8 cellular contexts compared by ENCODE assay signal in genomic region chr3:61637088-61638051, GRCh38.
A peak's percentile ranks its signal among the peaks of the same experiment; 100 is the strongest.
DNase-seq lines count a peak whose midpoint lies in the region; ATAC-seq and TF ChIP-seq lines count a peak whose summit lies in the region.

No MANE protein-coding gene starts in this region.

- no peaks in the 10 kb centered on the region for H3K27me3 Mint-ChIP-seq in CD4-positive, alpha-beta memory T cell
- no peaks in the 10 kb centered on the region for H3K27me3 Mint-ChIP-seq in activated T-cell treated with anti-CD3 and anti-CD28 coated beads, Interleukin-2, amount 50 U/mL, for 4 hours (ENCODE audit: low read depth)

- H3K4me1 Mint-ChIP-seq in CD4-positive, alpha-beta memory T cell, result no peaks in the 10 kb centered on the region
- H3K4me1 Mint-ChIP-seq in activated T-cell treated with anti-CD3 and anti-CD28 coated beads, Interleukin-2, amount 50 U/mL, for 4 hours (ENCODE audit: low read depth), result no peaks in the 10 kb centered on the region

- H3K9me3 Mint-ChIP-seq in CD4-positive, alpha-beta memory T cell, result peaks cover 0 to 5% (median 0%) of the 10 kb centered on the region in 8 donors
- H3K9me3 Mint-ChIP-seq in activated T-cell treated with anti-CD3 and anti-CD28 coated beads, Interleukin-2, amount 50 U/mL, for 4 hours, result no peaks in the 10 kb centered on the region

- H3K4me1 ChIP-seq in rectal smooth muscle tissue (ENCODE audit: control insufficient read depth, insufficient read depth, low read length) (peaks cover 6% of the 10 kb centered on the region), Karpas-422 (ENCODE audit: low read length) (no peaks in the 10 kb centered on the region; the same call in 1 of the 2 replicates)
- no peaks in the 10 kb centered on the region for H3K4me1 ChIP-seq in CD4-positive, alpha-beta memory T cell (ENCODE audit: insufficient read depth, low read length)

- H3K27me3 ChIP-seq in rectal smooth muscle tissue (ENCODE audit: control insufficient read depth, insufficient read depth, low read length), result no peaks in the 10 kb centered on the region
- H3K27me3 ChIP-seq in CD4-positive, alpha-beta memory T cell (ENCODE audit: insufficient read depth, low read length), result no peaks in the 10 kb centered on the region
- H3K27me3 ChIP-seq in Karpas-422 (ENCODE audit: low read length), result no peaks in the 10 kb centered on the region

- POLR2A ChIA-PET in CD4-positive, alpha-beta memory T cell (lab: Charles Lee; ENCODE audit: partially characterized antibody), result no interaction called here

- H3K4me2 ChIP-seq in Karpas-422 (ENCODE audit: low read depth, low read length, poor library complexity, severe bottlenecking), result no peak overlapping the region

- ATAC-seq in GM18870 (IDR thresholded peaks at IDR 0.05; ENCODE audit: unreplicated experiment), result peak; percentile 72
- peak; percentile 98 for ATAC-seq in HG03025 (IDR thresholded peaks at IDR 0.05; ENCODE audit: low FRiP score, unreplicated experiment)
- ATAC-seq in activated T-cell treated with anti-CD3 and anti-CD28 coated beads, Interleukin-2, amount 50 U/mL, for 4 hours, result no peak

- no peaks in the 10 kb centered on the region; the same call in 1 of the 2 replicates for H3K9me2 ChIP-seq in Karpas-422 (replicated peaks; ENCODE audit: insufficient read depth, low read length)

- H3K79me2 ChIP-seq in Karpas-422 (ENCODE audit: low read length), result no peaks in the 10 kb centered on the region

- no peaks in the 10 kb centered on the region for H3K9me3 ChIP-seq in CD4-positive, alpha-beta memory T cell (ENCODE audit: control insufficient read depth in 1 of 2, low read length in 2 of 2)
- H3K9me3 ChIP-seq in Karpas-422 (ENCODE audit: low read length), result 0 out of 2 replicates have a peak, but pooled peaks cover 3% of the 10 kb centered on the region

- H3K36me3 ChIP-seq in rectal smooth muscle tissue (ENCODE audit: control insufficient read depth, insufficient read depth, low read length) (no peaks in the 10 kb centered on the region), Karpas-422 (ENCODE audit: insufficient read depth, low read length) (no peaks in the 10 kb centered on the region)
- no peaks in the 10 kb centered on the region for H3K36me3 ChIP-seq in CD4-positive, alpha-beta memory T cell (ENCODE audit: insufficient read depth, low read length)

- DNase-seq in cardiac fibroblast (ENCODE audit: low read depth in 2 of 2), result peak; percentile 28 to 64
- DNase-seq in CD4-positive, alpha-beta memory T cell, result no peak
- DNase-seq in activated gamma-delta T cell (lab: John Stamatoyannopoulos, UW), result no peak
- DNase-seq in Karpas-422, result no peak
- no peak for DNase-seq in activated T-cell treated with anti-CD3 and anti-CD28 coated beads, Interleukin-2, amount 50 U/mL, for 4 hours

- H3K4me3 ChIP-seq in cardiac fibroblast (replicated peaks in 1 of 2; ENCODE audit: low read depth in 2 of 2, low read length in 2 of 2), result peak overlapping the region; percentile 20 to 33
- peak overlapping the region; percentile 56 for H3K4me3 ChIP-seq in rectal smooth muscle tissue (ENCODE audit: low read length)
- no peak overlapping the region for H3K4me3 ChIP-seq in CD4-positive, alpha-beta memory T cell (ENCODE audit: low read length in 2 of 2)
- no peak overlapping the region for H3K4me3 ChIP-seq in Karpas-422 (ENCODE audit: low read length)

- no peak overlapping the region for H2AFZ ChIP-seq in Karpas-422 (ENCODE audit: low read length)

- no peak overlapping the region for H3K9ac ChIP-seq in rectal smooth muscle tissue (ENCODE audit: low read length)
- no peak overlapping the region for H3K9ac ChIP-seq in Karpas-422 (ENCODE audit: low read length)

- H3K36me3 Mint-ChIP-seq in CD4-positive, alpha-beta memory T cell, result no peaks in the 10 kb centered on the region
- no peaks in the 10 kb centered on the region for H3K36me3 Mint-ChIP-seq in activated T-cell treated with anti-CD3 and anti-CD28 coated beads, Interleukin-2, amount 50 U/mL, for 4 hours (ENCODE audit: insufficient read depth)

- no peak overlapping the region for H3K4me3 Mint-ChIP-seq in CD4-positive, alpha-beta memory T cell
- no peak overlapping the region for H3K4me3 Mint-ChIP-seq in activated T-cell treated with anti-CD3 and anti-CD28 coated beads, Interleukin-2, amount 50 U/mL, for 4 hours

- CTCF ChIA-PET in CD4-positive, alpha-beta memory T cell (lab: Charles Lee; ENCODE audit: partially characterized antibody), result no interaction called here

- H3K27ac ChIP-seq in rectal smooth muscle tissue (ENCODE audit: low read depth, low read length), result peak overlapping the region; percentile 81
- no peak overlapping the region for H3K27ac ChIP-seq in CD4-positive, alpha-beta memory T cell (ENCODE audit: low read depth, low read length)
- H3K27ac ChIP-seq in Karpas-422 (ENCODE audit: low read length), result no peak overlapping the region

- H4K20me1 ChIP-seq in Karpas-422 (ENCODE audit: insufficient read depth, low read depth, low read length), result no peaks in the 10 kb centered on the region

- no peak overlapping the region for H3K27ac Mint-ChIP-seq in CD4-positive, alpha-beta memory T cell

- intact Hi-C loops in CD4-positive, alpha-beta memory T cell (cut with micrococcal nuclease), result no loop called here

- no peak for TF ChIP-seq CTCF in cardiac fibroblast (IDR thresholded peaks at IDR 0.05; ENCODE audit: low read depth, low read length)

Comparison
In these comparisons a context has a peak if more than half of its experiments do, and no peak if none do; other contexts are left out.
1. ATAC-seq: peak in GM18870 (single experiment) and HG03025 (single experiment); none in activated T-cell treated with anti-CD3 and anti-CD28 coated beads, Interleukin-2, amount 50 U/mL, for 4 hours (0 of 2).
2. DNase-seq: peak in cardiac fibroblast (2 of 2); none in CD4-positive, alpha-beta memory T cell (0 of 5), activated gamma-delta T cell (single experiment), Karpas-422 (single experiment) and activated T-cell treated with anti-CD3 and anti-CD28 coated beads, Interleukin-2, amount 50 U/mL, for 4 hours (single experiment).
3. H3K4me3 ChIP-seq: peak in cardiac fibroblast (2 of 2) and rectal smooth muscle tissue (single experiment); none in CD4-positive, alpha-beta memory T cell (0 of 2) and Karpas-422 (single experiment).